14 cellular contexts compared by ENCODE assay signal in the genomic region with DNA sequence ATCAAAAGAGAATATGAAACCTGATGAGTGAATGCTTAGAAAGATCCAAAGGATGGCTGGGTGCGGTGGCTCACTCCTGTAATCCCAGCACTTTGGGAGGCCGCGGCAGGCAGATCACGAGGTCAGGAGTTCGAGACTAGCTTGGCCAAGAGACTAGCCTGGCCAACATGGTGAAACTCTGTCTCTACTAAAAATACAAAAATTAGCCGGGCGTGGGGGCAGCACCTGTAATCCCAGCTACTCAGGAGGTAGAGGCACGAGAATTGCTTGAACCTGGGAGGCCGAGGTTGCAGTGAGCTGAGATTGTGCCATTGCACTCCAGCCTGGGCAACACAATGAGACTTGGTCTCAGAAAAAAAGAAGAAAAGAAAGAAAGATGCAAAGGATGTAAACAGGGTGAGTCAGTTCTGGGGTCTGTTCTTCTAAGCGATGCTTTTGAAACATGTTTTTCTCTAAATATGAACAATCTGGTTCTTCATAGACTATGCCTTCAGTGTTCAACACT. TPM values are rescaled to one million over a fixed set of nuclear protein-coding genes. Genes with fewer than 3 reads are reported as not detected.
"Had no signal": no experiment of that assay in that cellular context is flagged by ENCODE, and none has a peak within 500 bp of the region (broad histone marks: within the 10 kb centered on the region; RNA-seq: fewer than 3 reads in every experiment).

No MANE protein-coding gene starts in this region.

RNA-seq across cellular contexts. Expression of a gene that starts 12.1 kb away (rescaled TPM):
- total RNA-seq: activated CD4-positive, alpha-beta memory T cell treated with anti-CD3 and anti-CD28 coated beads for 36 hours; activated CD4-positive, alpha-beta T cell treated with anti-CD3 and anti-CD28 coated beads, Interleukin-2, amount 10 ng/mL, durations not matched to agents 24 days and 14 days; activated CD8-positive, alpha-beta memory T cell treated with anti-CD3 and anti-CD28 coated beads for 36 hours; activated CD8-positive, alpha-beta T cell treated with anti-CD3 and anti-CD28 coated beads for 36 hours; activated naive CD4-positive, alpha-beta T cell treated with anti-CD3 and anti-CD28 coated beads for 36 hours; activated naive CD4-positive, alpha-beta T cell treated with anti-CD3 and anti-CD28 coated beads, Interleukin-2, amount 50 U/mL, for 72 hours; activated naive CD8-positive, alpha-beta T cell treated with anti-CD3 and anti-CD28 coated beads for 36 hours; activated T-cell treated with anti-CD3 and anti-CD28 coated beads, Interleukin-2, amount 50 U/mL, for 4 hours; activated T-cell treated with anti-CD3 and anti-CD28 coated beads, Interleukin-2, amount 50 U/mL, for 72 hours; activated T-helper 17 cell treated with anti-CD3 and anti-CD28 coated beads, Interleukin-2, amount 50 U/mL, for 72 hours; body of pancreas; cardiac septum; cerebellum had no signal
- polyA plus RNA-seq: aorta had no signal
